In the genomic region with DNA sequence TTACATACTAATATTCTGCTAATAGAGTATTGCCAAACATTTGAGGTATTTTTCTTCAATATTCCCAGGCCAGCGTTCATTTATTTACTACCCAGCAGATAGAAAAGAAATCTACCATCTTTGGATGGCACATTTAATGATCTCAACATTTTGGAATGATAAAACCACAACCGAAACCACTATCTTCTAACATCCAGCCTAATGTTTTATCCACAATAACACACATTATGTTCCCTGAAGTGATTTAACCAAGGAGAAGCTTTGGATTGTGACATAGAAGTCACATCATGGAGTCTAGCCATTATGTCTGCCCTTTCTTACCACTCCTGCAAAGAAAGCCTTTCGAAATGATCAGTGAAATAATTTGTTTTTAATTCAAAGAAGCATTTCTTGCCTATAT, we compare ENCODE assay signal across 16 cellular contexts.
DNase-seq lines count a peak whose midpoint lies in the region; FAIRE-seq and TF ChIP-seq lines count a peak whose summit lies in the region.
"Had no signal": no experiment of that assay in that cellular context is flagged by ENCODE, and none has a peak within 500 bp of the region (broad histone marks: within the 10 kb centered on the region; RNA-seq: fewer than 3 reads in every experiment).

No MANE protein-coding gene starts in this region.

- TF ChIP-seq CTCF in chondrocyte (IDR thresholded peaks at IDR 0.05): no peak

- no peaks in the 10 kb centered on the region for H3K27me3 Mint-ChIP-seq in chondrocyte (ENCODE audit: low read depth)

- no peaks in the 10 kb centered on the region for H3K36me3 Mint-ChIP-seq in chondrocyte (ENCODE audit: low read depth)
- H3K36me3 Mint-ChIP-seq: CD14-positive monocyte; CD8-positive, alpha-beta T cell had no signal

- peak; percentile 7 for DNase-seq in ELR (ENCODE audit: low read depth)
- peak; percentile 72 for DNase-seq in M059J (ENCODE audit: low read depth)
- DNase-seq in glomerular visceral epithelial cell (ENCODE audit: extremely low spot score): peak; percentile 33
- peak; percentile 13 for DNase-seq in urothelium cell line (ENCODE audit: low spot score)
- no peak for DNase-seq in hippocampal formation (lab: John Stamatoyannopoulos, UW)
- no peak for DNase-seq in activated T-cell treated with anti-CD3 and anti-CD28 coated beads, Interleukin-2, amount 50 U/mL, for 48 hours
- no peak for DNase-seq in chondrocyte (ENCODE audit: low spot score)
- DNase-seq: Caco-2; CD8-positive, alpha-beta T cell; GDM1; H9 had no signal

- FAIRE-seq in urothelium cell line (lab: Jason Lieb, UNC): no peak
- FAIRE-seq: GM12892, HepG2, HTR-8/SVneo had no signal

- no peak overlapping the region for H3K27ac Mint-ChIP-seq in chondrocyte (ENCODE audit: unreplicated experiment)
- H3K27ac Mint-ChIP-seq: CD14-positive monocyte; CD8-positive, alpha-beta T cell; GM23338; H9 had no signal

- peaks cover 11% of the 10 kb centered on the region for H3K9me3 Mint-ChIP-seq in chondrocyte (ENCODE audit: low read depth)

- no peak overlapping the region for H3K4me3 Mint-ChIP-seq in chondrocyte (ENCODE audit: unreplicated experiment)
- H3K4me3 Mint-ChIP-seq: CD14-positive monocyte; CD8-positive, alpha-beta T cell; GM23338; H9 had no signal

- H3K4me1 Mint-ChIP-seq in chondrocyte (ENCODE audit: low read depth): no peaks in the 10 kb centered on the region
- H3K4me1 Mint-ChIP-seq: CD14-positive monocyte, GM23338, H9 had no signal

Comparison
In these comparisons a context has a peak if more than half of its experiments do, and no peak if none do; other contexts are left out.
1. DNase-seq: peak in ELR (single experiment), M059J (single experiment), glomerular visceral epithelial cell (single experiment) and urothelium cell line (single experiment); none in hippocampal formation (0 of 2), activated T-cell treated with anti-CD3 and anti-CD28 coated beads, Interleukin-2, amount 50 U/mL, for 48 hours (0 of 2) and chondrocyte (single experiment).